In the genomic region with DNA sequence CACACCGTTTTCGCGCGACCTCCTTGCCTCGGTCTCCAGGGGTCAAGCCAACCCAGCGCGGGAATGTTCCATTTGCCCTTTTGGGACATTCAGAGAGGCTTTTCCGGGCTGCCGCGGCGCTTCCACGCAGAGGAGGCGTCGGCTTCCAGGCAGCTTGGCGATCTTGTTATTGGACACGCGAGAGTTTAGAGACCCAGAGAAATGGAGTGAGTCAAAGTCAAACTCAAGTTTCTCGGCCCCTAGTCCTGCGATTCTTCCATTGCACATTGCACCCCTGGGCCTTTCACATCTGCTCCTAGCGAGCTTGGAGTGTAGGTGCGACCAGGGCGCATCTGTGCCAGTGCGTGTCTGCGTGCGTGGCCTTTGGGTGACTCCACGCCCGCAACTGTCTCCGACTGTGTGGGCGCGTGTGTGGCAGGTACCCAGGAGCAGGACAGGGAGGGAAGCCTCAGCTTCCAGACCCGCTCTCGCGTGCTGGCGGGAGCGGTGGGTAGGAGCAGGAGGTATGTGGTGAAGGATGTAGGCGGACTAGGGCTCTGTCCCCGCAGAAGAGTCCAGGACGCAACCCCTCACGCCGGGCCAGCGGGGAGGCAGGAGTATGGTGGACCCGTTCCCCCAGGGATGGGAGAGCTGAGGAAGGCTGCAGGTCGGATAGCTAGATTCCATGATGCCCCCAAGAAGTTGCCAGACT, we compare ENCODE assay signal across 9 cellular contexts. TPM values are rescaled to one million over a fixed set of nuclear protein-coding genes. Genes with fewer than 3 reads are reported as not detected.
A peak's percentile ranks its signal among the peaks of the same experiment; 100 is the strongest.
DNase-seq lines count a peak whose midpoint lies in the region; ATAC-seq, FAIRE-seq and TF ChIP-seq lines count a peak whose summit lies in the region.
"Had no signal": no experiment of that assay in that cellular context is flagged by ENCODE, and none has a peak within 500 bp of the region (broad histone marks: within the 10 kb centered on the region; RNA-seq: fewer than 3 reads in every experiment).

No MANE protein-coding gene starts in this region.

- FAIRE-seq in astrocyte (lab: Jason Lieb, UNC), result no peak

- H3K4me3 Mint-ChIP-seq in astrocyte (ENCODE audit: unreplicated experiment), result peak overlapping the region; percentile 72

- no peak overlapping the region for H3K27ac ChIP-seq in astrocyte (ENCODE audit: low read depth, low read length)

- H3K27ac Mint-ChIP-seq in astrocyte (ENCODE audit: unreplicated experiment), result no peak overlapping the region

- peaks cover 13% of the 10 kb centered on the region for H3K36me3 ChIP-seq in BE2C
- no peaks in the 10 kb centered on the region for H3K36me3 ChIP-seq in astrocyte (ENCODE audit: insufficient read depth, low read length)
- H3K36me3 ChIP-seq in mucosa of stomach (ENCODE audit: control insufficient read depth, insufficient read depth, low read length), result no peaks in the 10 kb centered on the region

- H3K79me2 ChIP-seq in astrocyte (ENCODE audit: insufficient read depth, low read length), result no peaks in the 10 kb centered on the region

- peaks cover 65% of the 10 kb centered on the region for H3K27me3 Mint-ChIP-seq in astrocyte (ENCODE audit: low read depth, unreplicated experiment)

- peaks cover 4% of the 10 kb centered on the region for H3K36me3 Mint-ChIP-seq in astrocyte (ENCODE audit: low read depth, unreplicated experiment)

- no peaks in the 10 kb centered on the region for H4K20me1 ChIP-seq in astrocyte (ENCODE audit: insufficient read depth, low read length)

- H3K9me3 ChIP-seq in BE2C (no peaks in the 10 kb centered on the region), astrocyte (ENCODE audit: insufficient read depth, low read depth, low read length) (no peaks in the 10 kb centered on the region), mucosa of stomach (ENCODE audit: control insufficient read depth, low read length) (no peaks in the 10 kb centered on the region)

- H3K4me3 ChIP-seq in BE2C (ENCODE audit: low read depth, low read length), result peak overlapping the region; percentile 59
- H3K4me3 ChIP-seq in HFF-Myc (replicated peaks; ENCODE audit: low read depth, low read length), result peak overlapping the region; percentile 16
- H3K4me3 ChIP-seq in astrocyte (ENCODE audit: insufficient read depth, low read depth, low read length), result peak overlapping the region; percentile 45
- H3K4me3 ChIP-seq in mucosa of stomach (ENCODE audit: low read length), result peak overlapping the region; percentile 14

- H3K9ac ChIP-seq in astrocyte (ENCODE audit: low read length) (no peak overlapping the region), mucosa of stomach (ENCODE audit: low read length) (no peak overlapping the region)

- peaks cover 12% of the 10 kb centered on the region for H3K4me1 Mint-ChIP-seq in astrocyte (ENCODE audit: low read depth, unreplicated experiment)

- H3K9me3 Mint-ChIP-seq in astrocyte (ENCODE audit: unreplicated experiment), result peaks cover 9% of the 10 kb centered on the region

- peak overlapping the region; percentile 85 for H3K4me2 ChIP-seq in astrocyte (ENCODE audit: low read length)

- H3K4me1 ChIP-seq in BE2C (peaks cover 5% of the 10 kb centered on the region), astrocyte (ENCODE audit: insufficient read depth, low read length) (peaks cover 28% of the 10 kb centered on the region), mucosa of stomach (ENCODE audit: control insufficient read depth, insufficient read depth, low read length) (peaks cover 32% of the 10 kb centered on the region)

- intact Hi-C loops in posterior vena cava (cut with DNase I), result loop anchor here (5.0 to 10.0 kb wide), 3 partner anchors 470 to 913 kb away; no protein-coding TSS in a partner anchor

- H3K27me3 ChIP-seq in BE2C (no peaks in the 10 kb centered on the region), astrocyte (ENCODE audit: insufficient read depth, low read length) (peaks cover 66% of the 10 kb centered on the region), mucosa of stomach (ENCODE audit: control insufficient read depth, insufficient read depth, low read length) (peaks cover 74% of the 10 kb centered on the region)

- no peak for ATAC-seq in HG03439 (IDR thresholded peaks at IDR 0.05; ENCODE audit: unreplicated experiment)

- TF ChIP-seq CTCF in BE2C (IDR thresholded peaks at IDR 0.05; ENCODE audit: low read depth, low read length) (no peak), HFF-Myc (IDR thresholded peaks at IDR 0.05; ENCODE audit: low read depth, low read length, missing control alignments) (no peak), astrocyte (IDR thresholded peaks at IDR 0.05; ENCODE audit: insufficient read depth, low read depth, low read length) (no peak), GM20000 (IDR thresholded peaks at IDR 0.05; ENCODE audit: extremely low read depth, missing control alignments) (no peak)

- H2AFZ ChIP-seq in astrocyte (ENCODE audit: low read depth, low read length), result peak overlapping the region; percentile 62

- DNase-seq in BE2C, result no peak
- DNase-seq in HFF-Myc (ENCODE audit: extremely low read depth, low read depth), result no peak
- no peak for DNase-seq in astrocyte (ENCODE audit: low read depth)
- DNase-seq in GM20000 (ENCODE audit: low spot score), result no peak
- DNase-seq in posterior vena cava (ENCODE audit: low spot score), result no peak
- DNase-seq in NCI-H1930 (lab: John Stamatoyannopoulos, UW), result no peak

RNA-seq across cellular contexts. Expression of gene SIX3, which starts 13.5 kb away (rescaled TPM):
- 30.4 TPM for polyA plus RNA-seq in BE2C (2012; ENCODE audit: insufficient read depth, insufficient read length, low read depth)
- 0.48 and 1.7 TPM in 2 replicates for total RNA-seq in astrocyte
- not detected for total RNA-seq in posterior vena cava
- total RNA-seq: fibroblast of villous mesenchyme had no signal

RNA-seq across cellular contexts. Expression of gene SIX2, which starts 54.2 kb away (rescaled TPM):
- polyA plus RNA-seq in BE2C (2012; ENCODE audit: insufficient read depth, insufficient read length, low read depth), result not detected
- 7.4 and 10.1 TPM in 2 replicates for total RNA-seq in astrocyte
- 1 to 10 TPM in 1 of 2 donors, under 1 TPM in 1; 0.33 to 1.3 TPM for total RNA-seq in posterior vena cava
